In genomic region chr7:99579281-99579955, GRCh38 we compare ENCODE assay signal across 8 cellular contexts. TPM values are rescaled to one million over a fixed set of nuclear protein-coding genes. Genes with fewer than 3 reads are reported as not detected.
DNase-seq lines count a peak whose midpoint lies in the region; ATAC-seq and TF ChIP-seq lines count a peak whose summit lies in the region.

No MANE protein-coding gene starts in this region.

- intact Hi-C loops in activated naive CD4-positive, alpha-beta T cell treated with anti-CD3 and anti-CD28 coated beads for 36 hours (cut with micrococcal nuclease) = no loop called here
- intact Hi-C loops in thyroid gland (cut with DNase I) (no loop called here), sciatic nerve (cut with DNase I) (no loop called here)

- CTCF ChIA-PET in activated naive CD4-positive, alpha-beta T cell treated with anti-CD3 and anti-CD28 coated beads for 36 hours (lab: Charles Lee) = interaction anchor here (1.2 to 2.0 kb wide), 2 partner anchors 8 to 54 kb away, joined by 4 to 6 read pairs; no protein-coding TSS in a partner anchor

- no peak overlapping the region for H3K27ac Mint-ChIP-seq in activated naive CD4-positive, alpha-beta T cell treated with anti-CD3 and anti-CD28 coated beads for 36 hours
- H3K27ac Mint-ChIP-seq in memory B cell = no peak overlapping the region

- in situ Hi-C loops in brain microvascular endothelial cell (cut with HindIII; ENCODE audit: low pct_ligation_motif_present, low sequenced_read_pairs) = no loop called here

- H3K4me3 Mint-ChIP-seq in activated naive CD4-positive, alpha-beta T cell treated with anti-CD3 and anti-CD28 coated beads for 36 hours = peak overlapping the region; percentile 83
- peak overlapping the region; percentile 89 for H3K4me3 Mint-ChIP-seq in memory B cell

- DNase-seq in activated naive CD4-positive, alpha-beta T cell treated with anti-CD3 and anti-CD28 coated beads for 36 hours = no peak
- no peak for DNase-seq in activated naive CD4-positive, alpha-beta T cell (lab: John Stamatoyannopoulos, UW)
- DNase-seq in brain microvascular endothelial cell (no peak), memory B cell (ENCODE audit: low spot score in 2 of 2) (no peak), thyroid gland (no peak), sciatic nerve (ENCODE audit: low spot score) (no peak)
- no peak for DNase-seq in stimulated activated naive CD4-positive, alpha-beta T cell (lab: John Stamatoyannopoulos, UW)
- no peak for DNase-seq in activated effector memory CD4-positive, alpha-beta T cell treated with anti-CD3 and anti-CD28 coated beads, Interleukin-2, amount 50 U/mL, for 16 hours

- H3K27ac ChIP-seq in brain microvascular endothelial cell = no peak overlapping the region
- H3K27ac ChIP-seq in thyroid gland = no peak overlapping the region

- no peak for TF ChIP-seq POLR2A in thyroid gland (IDR thresholded peaks at IDR 0.05)

- TF ChIP-seq CTCF in brain microvascular endothelial cell (IDR thresholded peaks at IDR 0.05; ENCODE audit: low read depth, low read length, missing control alignments) (no peak), thyroid gland (IDR thresholded peaks at IDR 0.05) (no peak)

- no peaks in the 10 kb centered on the region for H3K36me3 Mint-ChIP-seq in activated naive CD4-positive, alpha-beta T cell treated with anti-CD3 and anti-CD28 coated beads for 36 hours (ENCODE audit: low read depth)
- peaks cover 1% of the 10 kb centered on the region for H3K36me3 Mint-ChIP-seq in memory B cell

- no peak for ATAC-seq in memory B cell (ENCODE audit: low read depth)
- no peak for ATAC-seq in sciatic nerve

- peaks cover 5% of the 10 kb centered on the region for H3K4me1 Mint-ChIP-seq in activated naive CD4-positive, alpha-beta T cell treated with anti-CD3 and anti-CD28 coated beads for 36 hours (ENCODE audit: low read depth)
- peaks cover 23% of the 10 kb centered on the region for H3K4me1 Mint-ChIP-seq in memory B cell

- H3K9me3 ChIP-seq in thyroid gland = no peaks in the 10 kb centered on the region

- no peaks in the 10 kb centered on the region for H3K9me3 Mint-ChIP-seq in activated naive CD4-positive, alpha-beta T cell treated with anti-CD3 and anti-CD28 coated beads for 36 hours
- no peaks in the 10 kb centered on the region for H3K9me3 Mint-ChIP-seq in memory B cell

- H3K4me1 ChIP-seq in thyroid gland = peaks cover 8% of the 10 kb centered on the region in 2 donors

- no peaks in the 10 kb centered on the region for H3K27me3 Mint-ChIP-seq in activated naive CD4-positive, alpha-beta T cell treated with anti-CD3 and anti-CD28 coated beads for 36 hours (ENCODE audit: low read depth)
- H3K27me3 Mint-ChIP-seq in memory B cell = peaks cover 5% of the 10 kb centered on the region

- no peaks in the 10 kb centered on the region for H3K27me3 ChIP-seq in brain microvascular endothelial cell (replicated peaks)
- no peaks in the 10 kb centered on the region for H3K27me3 ChIP-seq in thyroid gland

- peak overlapping the region; percentile 61 for H3K4me3 ChIP-seq in brain microvascular endothelial cell (ENCODE audit: low read depth, low read length)
- peak overlapping the region in 2 of 3 donors; percentile 17 to 51 for H3K4me3 ChIP-seq in thyroid gland (replicated peaks in 1 of 3)

- WGBS in thyroid gland, 2 donors = 45 to 57% methylated on average over 10 of the region's 10 CpGs

- no peaks in the 10 kb centered on the region for H3K36me3 ChIP-seq in brain microvascular endothelial cell (replicated peaks)
- H3K36me3 ChIP-seq in thyroid gland = no peaks in the 10 kb centered on the region

RNA-seq across cellular contexts. Expression of gene TMEM225B, which starts 18.6 kb away (rescaled TPM):
- total RNA-seq in activated naive CD4-positive, alpha-beta T cell treated with anti-CD3 and anti-CD28 coated beads for 36 hours = 1 to 10 TPM in 1 of 2 experiments, under 1 TPM in 1; 0.98 to 1.7 TPM
- total RNA-seq in thyroid gland = 1 to 10 TPM; 1.1 to 3.2 (median 2.3) TPM
- total RNA-seq in sciatic nerve = 3.5 TPM

RNA-seq across cellular contexts. Expression of gene ZNF655, which starts 21.0 kb away (rescaled TPM):
- total RNA-seq in activated naive CD4-positive, alpha-beta T cell treated with anti-CD3 and anti-CD28 coated beads for 36 hours = 10 to 100 TPM; 35.8 to 39.6 TPM
- total RNA-seq in thyroid gland = 100 to 1,000 TPM; 113 to 144 (median 118) TPM
- 62.0 TPM for total RNA-seq in sciatic nerve

RNA-seq across cellular contexts. Expression of gene FAM200A, which starts 27.5 kb away (rescaled TPM):
- total RNA-seq in activated naive CD4-positive, alpha-beta T cell treated with anti-CD3 and anti-CD28 coated beads for 36 hours = 1 to 10 TPM; 3.3 to 3.8 TPM
- total RNA-seq in thyroid gland (10 to 100 TPM in 1 of 4 donors, 1 to 10 TPM in 3; 4.4 to 10.6 (median 7.4) TPM), sciatic nerve (6.7 TPM)

RNA-seq across cellular contexts. Expression of gene ZSCAN25, which starts 37.3 kb away (rescaled TPM):
- 10 to 100 TPM; 20.7 to 22.3 TPM for total RNA-seq in activated naive CD4-positive, alpha-beta T cell treated with anti-CD3 and anti-CD28 coated beads for 36 hours
- total RNA-seq in thyroid gland (10 to 100 TPM; 17.5 to 32.4 (median 23.8) TPM), sciatic nerve (19.8 TPM)
